In genomic region chr19:40443930-40444180, GRCh38 we compare ENCODE assay signal across 1 cellular context.
TF ChIP-seq lines count a peak whose summit lies in the region.

No MANE protein-coding gene starts in this region.

TF ChIP-seq in HepG2, 621 proteins besides CTCF, POLR2A, EP300 and RAD21:
- no peak for TF ChIP-seq ZNF816 (CRISPR knock-in tag; IDR thresholded peaks at IDR 0.05; ENCODE audit: borderline replicate concordance)
- TF ChIP-seq ZNF749 (CRISPR knock-in tag; IDR thresholded peaks at IDR 0.05; ENCODE audit: borderline replicate concordance): peak; percentile 75; the same call in 1 of the 2 replicates
- TF ChIP-seq ZNF775 (CRISPR knock-in tag; IDR thresholded peaks at IDR 0.05; ENCODE audit: borderline replicate concordance): no peak
- no peak for TF ChIP-seq ZNF235 (CRISPR knock-in tag; IDR thresholded peaks at IDR 0.05; ENCODE audit: borderline replicate concordance)
- TF ChIP-seq HOXD1 (CRISPR knock-in tag; IDR thresholded peaks at IDR 0.05): no peak
- 0 out of 2 replicates have a peak, but pooled peaks have one; percentile 1 for TF ChIP-seq SIN3A (IDR thresholded peaks at IDR 0.05; ENCODE audit: borderline replicate concordance, low read depth, low read length)
- TF ChIP-seq HMGXB3 (CRISPR knock-in tag; IDR thresholded peaks at IDR 0.05; ENCODE audit: borderline replicate concordance): 0 out of 2 replicates have a peak, but pooled peaks have one; percentile 4
- TF ChIP-seq ZNF296 (CRISPR knock-in tag; conservative IDR thresholded peaks at IDR 0.05): no peak
- 0 out of 2 replicates have a peak, but pooled peaks have one; percentile 52 for TF ChIP-seq TERF1 (CRISPR knock-in tag; IDR thresholded peaks at IDR 0.05)
- TF ChIP-seq TAF1 (CRISPR knock-in tag; IDR thresholded peaks at IDR 0.05): no peak
- TF ChIP-seq POGK (CRISPR knock-in tag; conservative IDR thresholded peaks at IDR 0.05): no peak
- no peak for TF ChIP-seq ZNF773 (CRISPR knock-in tag; IDR thresholded peaks at IDR 0.05; ENCODE audit: borderline replicate concordance)
- TF ChIP-seq DMTF1 (CRISPR knock-in tag; IDR thresholded peaks at IDR 0.05): no peak
- no peak for TF ChIP-seq ZNF260 (CRISPR knock-in tag; IDR thresholded peaks at IDR 0.05; ENCODE audit: borderline replicate concordance, low read depth)
- no peak for TF ChIP-seq HNRNPLL (IDR thresholded peaks at IDR 0.05; ENCODE audit: low read depth, low read length, poor library complexity, severe bottlenecking)
- TF ChIP-seq ZC3H13 (CRISPR knock-in tag; IDR thresholded peaks at IDR 0.05): no peak
- no peak for TF ChIP-seq ZNF512B (CRISPR knock-in tag; IDR thresholded peaks at IDR 0.05; ENCODE audit: borderline replicate concordance)
TF ChIP-seq in HepG2: peak in this region for 4.
